ENCODE assay signal across 18 cellular contexts in genomic region chr2:201999289-201999688, GRCh38. TPM values are rescaled to one million over a fixed set of nuclear protein-coding genes. Genes with fewer than 3 reads are reported as not detected.
DNase-seq lines count a peak whose midpoint lies in the region; ATAC-seq lines count a peak whose summit lies in the region.
"Had no signal": no experiment of that assay in that cellular context is flagged by ENCODE, and none has a peak within 500 bp of the region (broad histone marks: within the 10 kb centered on the region; RNA-seq: fewer than 3 reads in every experiment).

No MANE protein-coding gene starts in this region.

- ATAC-seq in left ventricle myocardium superior (peak; percentile 97), GM19324 (IDR thresholded peaks at IDR 0.05; ENCODE audit: low FRiP score, unreplicated experiment) (no peak)
- ATAC-seq: GM12878 had no signal

- H3K4me3 ChIP-seq in skeletal muscle cell (ENCODE audit: low read depth, low read length) = no peak overlapping the region
- H3K4me3 ChIP-seq: GM12878, Peyer's patch had no signal

- peak; percentile 26 for DNase-seq in AG08395 (ENCODE audit: low spot score)
- peak; percentile 36 for DNase-seq in epidermal melanocyte (ENCODE audit: insufficient read length, low spot score)
- DNase-seq in left ventricle myocardium superior = peak; percentile 74
- DNase-seq in skeletal muscle cell (ENCODE audit: low read depth) = peak; percentile 69
- DNase-seq in cerebellar nuclear complex (lab: John Stamatoyannopoulos, UW) = no peak
- DNase-seq in GM19240 (ENCODE audit: insufficient read length, low spot score) = no peak
- no peak for DNase-seq in NCI-H1105 (lab: John Stamatoyannopoulos, UW)
- DNase-seq: 8988T, DMS53, GOT3, HFFc6, MV-4-11, NCI-H1436, NCI-H2081, NCI-H510A treated with DMSO at 0.1 percent for 48 hours, Peyer's patch had no signal

- intact Hi-C loops in left ventricle myocardium superior (cut with micrococcal nuclease) = no loop called here

RNA-seq across cellular contexts. Expression of gene FZD7, which starts 34.4 kb away (rescaled TPM):
- total RNA-seq in left ventricle myocardium superior = 24.6 TPM

Comparison
In these comparisons a context has a peak if more than half of its experiments do, and no peak if none do; other contexts are left out.
1. DNase-seq: peak in AG08395 (single experiment), epidermal melanocyte (single experiment), left ventricle myocardium superior (single experiment) and skeletal muscle cell (single experiment); none in cerebellar nuclear complex (0 of 2), GM19240 (single experiment) and NCI-H1105 (single experiment).